In the genomic region with DNA sequence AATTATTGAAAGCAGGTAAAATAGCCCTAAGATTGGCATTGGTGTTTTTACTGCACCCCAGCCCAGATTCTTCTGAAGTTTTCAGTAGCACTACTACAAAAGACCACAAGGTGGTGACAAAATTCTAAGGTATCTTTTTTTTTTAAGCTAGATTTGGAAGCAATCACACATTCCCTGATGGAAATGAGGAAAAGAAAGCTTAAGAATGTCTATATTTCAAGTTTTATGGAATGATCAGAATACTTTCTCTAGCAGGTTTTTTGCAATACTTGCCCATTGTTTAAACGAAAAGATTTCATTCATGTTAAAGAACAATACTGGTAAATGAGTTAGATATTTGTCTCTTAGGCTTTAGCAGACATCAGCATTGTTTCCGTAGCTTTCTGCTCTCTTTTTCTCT, we compare ENCODE assay signal across 1 cellular context.
TF ChIP-seq lines count a peak whose summit lies in the region.

No MANE protein-coding gene starts in this region.

TF ChIP-seq in endothelial cell of umbilical vein, 7 proteins besides CTCF, POLR2A, EP300 and RAD21 (continued from another document):
- TF ChIP-seq POLR2AphosphoS5 (IDR thresholded peaks at IDR 0.05; ENCODE audit: insufficient read depth, low read depth, low read length), result no peak
- TF ChIP-seq FOS (IDR thresholded peaks at IDR 0.05; ENCODE audit: borderline replicate concordance, insufficient read depth, low read length), result no peak
- TF ChIP-seq EZH2 (IDR thresholded peaks at IDR 0.05; ENCODE audit: borderline replicate concordance, low read depth, low read length, severe bottlenecking), result no peak
